Comparison of ENCODE assay signal across 17 cellular contexts in the genomic region with DNA sequence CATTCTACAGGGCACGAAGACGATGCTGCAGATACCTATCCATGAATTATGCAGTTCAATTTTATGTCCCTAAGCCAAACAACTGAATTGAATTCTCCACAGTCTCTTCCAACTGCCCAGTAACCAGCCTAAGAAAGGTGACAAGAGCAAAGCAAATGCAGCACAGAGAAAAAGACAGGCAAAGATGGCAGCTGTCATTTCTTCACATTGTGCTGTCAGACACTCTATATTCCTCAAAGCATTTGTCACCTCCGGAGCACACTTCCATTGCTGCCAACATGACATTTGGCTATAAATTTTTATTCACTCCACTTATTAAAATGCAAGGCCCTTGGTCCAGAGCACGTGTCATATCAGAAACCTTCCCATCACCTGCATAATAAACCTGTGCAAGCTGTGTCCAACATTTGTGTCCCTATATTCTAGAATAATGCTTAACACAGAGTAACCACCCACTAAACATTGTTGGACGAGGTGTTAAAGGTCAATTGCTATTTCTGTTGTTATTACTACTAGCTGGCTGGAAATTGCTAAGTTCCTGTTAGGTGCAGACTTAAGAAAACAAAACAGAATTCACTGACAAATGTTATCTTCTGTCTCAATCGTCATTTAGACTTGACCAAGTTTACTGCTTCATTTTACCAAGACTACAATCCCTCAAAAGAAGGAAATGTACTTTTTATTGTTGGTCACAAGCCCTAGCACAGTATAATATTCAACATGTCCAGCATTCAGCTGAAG.
DNase-seq lines count a peak whose midpoint lies in the region; ATAC-seq, FAIRE-seq and TF ChIP-seq lines count a peak whose summit lies in the region.
"Had no signal": no experiment of that assay in that cellular context is flagged by ENCODE, and none has a peak within 500 bp of the region (broad histone marks: within the 10 kb centered on the region; RNA-seq: fewer than 3 reads in every experiment).

No MANE protein-coding gene starts in this region.

- H3K27ac ChIP-seq in HUES48 (ENCODE audit: low read depth, low read length) (peak overlapping the region; percentile 91), lower lobe of right lung (peak overlapping the region; percentile 12), stomach (peak overlapping the region in 4 of 5 donors; percentile 42 to 57 (median 54))

- H3K9me3 ChIP-seq in HUES48 (ENCODE audit: control insufficient read depth, insufficient read depth, low read length) (no peaks in the 10 kb centered on the region), lower lobe of right lung (no peaks in the 10 kb centered on the region), stomach (no peaks in the 10 kb centered on the region)

- no peak for TF ChIP-seq POLR2A in stomach (IDR thresholded peaks at IDR 0.05)

- no peak for TF ChIP-seq CTCF in lower lobe of right lung (IDR thresholded peaks at IDR 0.05)
- no peak for TF ChIP-seq CTCF in stomach (IDR thresholded peaks at IDR 0.05)
- no peak for TF ChIP-seq CTCF in GM13976 (IDR thresholded peaks at IDR 0.05; ENCODE audit: borderline replicate concordance, control extremely low read depth, extremely low read depth, insufficient read depth, missing control alignments)

- TF ChIP-seq EP300 in stomach (IDR thresholded peaks at IDR 0.05) = no peak

- no peak for DNase-seq in lower lobe of right lung
- no peak for DNase-seq in stomach
- DNase-seq in GM13976 (ENCODE audit: low spot score) = no peak
- no peak for DNase-seq in activated CD4-positive, alpha-beta T cell treated with anti-CD3 and anti-CD28 coated beads for 48 hours
- DNase-seq: activated effector memory CD4-positive, alpha-beta T cell treated with anti-CD3 and anti-CD28 coated beads, Interleukin-2, amount 50 U/mL, for 16 hours; AML-193; amniotic stem cell; H7; mesenchymal stem cell; NCI-H2107; NK-92 treated with Interleukin-12 subunit alpha and Interleukin-12 subunit beta, amount 100 ng/mL, for 24 hours; stimulated activated naive CD4-positive, alpha-beta T cell; T-cell had no signal

- H3K27me3 ChIP-seq in HUES48 (ENCODE audit: control insufficient read depth, insufficient read depth, low read length) (no peaks in the 10 kb centered on the region; the same call in 1 of the 2 replicates), lower lobe of right lung (ENCODE audit: low read depth) (no peaks in the 10 kb centered on the region), stomach (no peaks in the 10 kb centered on the region)

- ATAC-seq in lower lobe of right lung (no peak), HG02973 (IDR thresholded peaks at IDR 0.05; ENCODE audit: unreplicated experiment) (no peak), HG02870 (IDR thresholded peaks at IDR 0.05; ENCODE audit: unreplicated experiment) (no peak)
- ATAC-seq: T-cell had no signal

- peak; percentile 15 for FAIRE-seq in endometrium (lab: Jason Lieb, UNC)

- no peak overlapping the region for H3K9ac ChIP-seq in HUES48 (ENCODE audit: low read depth, low read length)

- H3K4me1 ChIP-seq in HUES48 (ENCODE audit: control insufficient read depth, insufficient read depth, low read length) = peaks cover 73% of the 10 kb centered on the region
- peaks cover 60% of the 10 kb centered on the region for H3K4me1 ChIP-seq in lower lobe of right lung
- H3K4me1 ChIP-seq in stomach = peaks cover 29 to 73% (median 45%) of the 10 kb centered on the region in 4 donors

- intact Hi-C loops in lower lobe of right lung (cut with DNase I) = no loop called here
- intact Hi-C loops in stomach (cut with DNase I; ENCODE audit: low total_unique reads) = no loop called here

- WGBS in stomach, 5 donors = 50 to 61% (median 51%) methylated on average over 6 of the region's 6 CpGs

- in situ Hi-C loops in GM13976 (cut with MboI; ENCODE audit: low sequenced_read_pairs, unreplicated experiment) = no loop called here

- H3K4me3 ChIP-seq in HUES48 (ENCODE audit: low read depth, low read length) (no peak overlapping the region), lower lobe of right lung (no peak overlapping the region), stomach (no peak overlapping the region)

- no peaks in the 10 kb centered on the region for H3K36me3 ChIP-seq in HUES48 (ENCODE audit: control insufficient read depth, insufficient read depth, low read length)
- no peaks in the 10 kb centered on the region for H3K36me3 ChIP-seq in lower lobe of right lung
- H3K36me3 ChIP-seq in stomach = no peaks in the 10 kb centered on the region

Comparison
In these comparisons a context has a peak if more than half of its experiments do, and no peak if none do; other contexts are left out.
1. H3K27ac ChIP-seq: peak in every context shown above with its lines; median percentile 91 in HUES48; 54 in stomach; 12 in lower lobe of right lung.